ENCODE assay signal across 1 cellular context in genomic region chr10:71963756-71964668, GRCh38.
TF ChIP-seq lines count a peak whose summit lies in the region.

CHST3 (plus strand) TSS chr10:71964395; CDS start chr10:72005843, 41,448 bp downstream.

TF ChIP-seq in HepG2, 621 proteins besides CTCF, POLR2A, EP300 and RAD21 (continued from another document and continues in another):
- TF ChIP-seq, protein P1, sequence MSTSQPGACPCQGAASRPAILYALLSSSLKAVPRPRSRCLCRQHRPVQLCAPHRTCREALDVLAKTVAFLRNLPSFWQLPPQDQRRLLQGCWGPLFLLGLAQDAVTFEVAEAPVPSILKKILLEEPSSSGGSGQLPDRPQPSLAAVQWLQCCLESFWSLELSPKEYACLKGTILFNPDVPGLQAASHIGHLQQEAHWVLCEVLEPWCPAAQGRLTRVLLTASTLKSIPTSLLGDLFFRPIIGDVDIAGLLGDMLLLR (CRISPR knock-in tag; IDR thresholded peaks at IDR 0.05): no peak; the same call in 1 of the 2 replicates
- TF ChIP-seq POLR2G (IDR thresholded peaks at IDR 0.05; ENCODE audit: low read depth, low read length) (peak; percentile 56; the same call in 1 of the 2 replicates), ZNF569 (CRISPR knock-in tag; IDR thresholded peaks at IDR 0.05; ENCODE audit: borderline replicate concordance) (0 out of 2 replicates have a peak, but pooled peaks have one; percentile 51), ZNF7 (CRISPR knock-in tag; IDR thresholded peaks at IDR 0.05) (no peak), HOXA9 (CRISPR knock-in tag; IDR thresholded peaks at IDR 0.05; ENCODE audit: borderline replicate concordance) (peak; percentile 78; the same call in 1 of the 2 replicates), SCMH1 (CRISPR knock-in tag; IDR thresholded peaks at IDR 0.05; ENCODE audit: borderline replicate concordance) (no peak), ZKSCAN8 (CRISPR knock-in tag; IDR thresholded peaks at IDR 0.05; ENCODE audit: borderline replicate concordance) (no peak), ZNF432 (CRISPR knock-in tag; IDR thresholded peaks at IDR 0.05; ENCODE audit: borderline replicate concordance) (no peak), SUZ12 (IDR thresholded peaks at IDR 0.05; ENCODE audit: low read depth, low read length) (no peak), TCF7 (IDR thresholded peaks at IDR 0.05; ENCODE audit: low read depth) (no peak), HMGXB4 (CRISPR knock-in tag; IDR thresholded peaks at IDR 0.05; ENCODE audit: borderline replicate concordance in 1 of 2, low read depth in 1 of 2) (peak in 1 of 2 experiments; percentile 61; a peak in 2 of 4 replicates), CBX2 (IDR thresholded peaks at IDR 0.05; ENCODE audit: low read depth, low read length) (no peak), CBX2 (CRISPR knock-in tag; IDR thresholded peaks at IDR 0.05; ENCODE audit: low read depth) (no peak), ZNF646 (CRISPR knock-in tag; IDR thresholded peaks at IDR 0.05) (no peak), ZNF512 (CRISPR knock-in tag; IDR thresholded peaks at IDR 0.05) (no peak), MLLT10 (CRISPR knock-in tag; IDR thresholded peaks at IDR 0.05) (no peak), BATF2 (CRISPR knock-in tag; IDR thresholded peaks at IDR 0.05) (0 out of 2 replicates have a peak, but pooled peaks have one; percentile 46), MIER2 (CRISPR knock-in tag; IDR thresholded peaks at IDR 0.05) (no peak), GABPA (IDR thresholded peaks at IDR 0.05; ENCODE audit: low read depth, low read length) (no peak), GABPA (CRISPR knock-in tag; IDR thresholded peaks at IDR 0.05; ENCODE audit: low read depth) (no peak), SYNCRIP (IDR thresholded peaks at IDR 0.05; ENCODE audit: insufficient read depth, low read depth, low read length) (no peak), SRF (IDR thresholded peaks at IDR 0.05; ENCODE audit: low read depth, low read length) (no peak), TCF12 (IDR thresholded peaks at IDR 0.05) (no peak), TCF12 (CRISPR knock-in tag; IDR thresholded peaks at IDR 0.05) (no peak), ZSCAN9 (CRISPR knock-in tag; IDR thresholded peaks at IDR 0.05; ENCODE audit: borderline replicate concordance) (no peak), AKAP8 (CRISPR knock-in tag; IDR thresholded peaks at IDR 0.05) (no peak), ZNF788 (CRISPR knock-in tag; IDR thresholded peaks at IDR 0.05; ENCODE audit: borderline replicate concordance) (0 out of 2 replicates have a peak, but pooled peaks have one; percentile 72), ZNF772 (CRISPR knock-in tag; IDR thresholded peaks at IDR 0.05) (0 out of 2 replicates have a peak, but pooled peaks have one; percentile 35), ZNF256 (CRISPR knock-in tag; conservative IDR thresholded peaks at IDR 0.05) (no peak), RFXANK (CRISPR knock-in tag; IDR thresholded peaks at IDR 0.05) (no peak), TOPORS (CRISPR knock-in tag; IDR thresholded peaks at IDR 0.05) (peak; percentile 70; the same call in 1 of the 2 replicates), BORCS8-MEF2B (CRISPR knock-in tag; IDR thresholded peaks at IDR 0.05) (no peak), NFIC (IDR thresholded peaks at IDR 0.05; ENCODE audit: low read length) (no peak; the same call in 1 of the 2 replicates), XBP1 (CRISPR knock-in tag; IDR thresholded peaks at IDR 0.05) (no peak), MTERF4 (CRISPR knock-in tag; IDR thresholded peaks at IDR 0.05) (no peak), ZNF33A (CRISPR knock-in tag; IDR thresholded peaks at IDR 0.05; ENCODE audit: borderline replicate concordance) (no peak), ZNF615 (CRISPR knock-in tag; IDR thresholded peaks at IDR 0.05; ENCODE audit: borderline replicate concordance) (no peak)
- TF ChIP-seq, protein P2, sequence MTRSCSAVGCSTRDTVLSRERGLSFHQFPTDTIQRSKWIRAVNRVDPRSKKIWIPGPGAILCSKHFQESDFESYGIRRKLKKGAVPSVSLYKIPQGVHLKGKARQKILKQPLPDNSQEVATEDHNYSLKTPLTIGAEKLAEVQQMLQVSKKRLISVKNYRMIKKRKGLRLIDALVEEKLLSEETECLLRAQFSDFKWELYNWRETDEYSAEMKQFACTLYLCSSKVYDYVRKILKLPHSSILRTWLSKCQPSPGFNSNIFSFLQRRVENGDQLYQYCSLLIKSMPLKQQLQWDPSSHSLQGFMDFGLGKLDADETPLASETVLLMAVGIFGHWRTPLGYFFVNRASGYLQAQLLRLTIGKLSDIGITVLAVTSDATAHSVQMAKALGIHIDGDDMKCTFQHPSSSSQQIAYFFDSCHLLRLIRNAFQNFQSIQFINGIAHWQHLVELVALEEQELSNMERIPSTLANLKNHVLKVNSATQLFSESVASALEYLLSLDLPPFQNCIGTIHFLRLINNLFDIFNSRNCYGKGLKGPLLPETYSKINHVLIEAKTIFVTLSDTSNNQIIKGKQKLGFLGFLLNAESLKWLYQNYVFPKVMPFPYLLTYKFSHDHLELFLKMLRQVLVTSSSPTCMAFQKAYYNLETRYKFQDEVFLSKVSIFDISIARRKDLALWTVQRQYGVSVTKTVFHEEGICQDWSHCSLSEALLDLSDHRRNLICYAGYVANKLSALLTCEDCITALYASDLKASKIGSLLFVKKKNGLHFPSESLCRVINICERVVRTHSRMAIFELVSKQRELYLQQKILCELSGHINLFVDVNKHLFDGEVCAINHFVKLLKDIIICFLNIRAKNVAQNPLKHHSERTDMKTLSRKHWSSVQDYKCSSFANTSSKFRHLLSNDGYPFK (CRISPR knock-in tag; IDR thresholded peaks at IDR 0.05; ENCODE audit: borderline replicate concordance): no peak; the same call in 1 of the 2 replicates
- TF ChIP-seq, protein P3, sequence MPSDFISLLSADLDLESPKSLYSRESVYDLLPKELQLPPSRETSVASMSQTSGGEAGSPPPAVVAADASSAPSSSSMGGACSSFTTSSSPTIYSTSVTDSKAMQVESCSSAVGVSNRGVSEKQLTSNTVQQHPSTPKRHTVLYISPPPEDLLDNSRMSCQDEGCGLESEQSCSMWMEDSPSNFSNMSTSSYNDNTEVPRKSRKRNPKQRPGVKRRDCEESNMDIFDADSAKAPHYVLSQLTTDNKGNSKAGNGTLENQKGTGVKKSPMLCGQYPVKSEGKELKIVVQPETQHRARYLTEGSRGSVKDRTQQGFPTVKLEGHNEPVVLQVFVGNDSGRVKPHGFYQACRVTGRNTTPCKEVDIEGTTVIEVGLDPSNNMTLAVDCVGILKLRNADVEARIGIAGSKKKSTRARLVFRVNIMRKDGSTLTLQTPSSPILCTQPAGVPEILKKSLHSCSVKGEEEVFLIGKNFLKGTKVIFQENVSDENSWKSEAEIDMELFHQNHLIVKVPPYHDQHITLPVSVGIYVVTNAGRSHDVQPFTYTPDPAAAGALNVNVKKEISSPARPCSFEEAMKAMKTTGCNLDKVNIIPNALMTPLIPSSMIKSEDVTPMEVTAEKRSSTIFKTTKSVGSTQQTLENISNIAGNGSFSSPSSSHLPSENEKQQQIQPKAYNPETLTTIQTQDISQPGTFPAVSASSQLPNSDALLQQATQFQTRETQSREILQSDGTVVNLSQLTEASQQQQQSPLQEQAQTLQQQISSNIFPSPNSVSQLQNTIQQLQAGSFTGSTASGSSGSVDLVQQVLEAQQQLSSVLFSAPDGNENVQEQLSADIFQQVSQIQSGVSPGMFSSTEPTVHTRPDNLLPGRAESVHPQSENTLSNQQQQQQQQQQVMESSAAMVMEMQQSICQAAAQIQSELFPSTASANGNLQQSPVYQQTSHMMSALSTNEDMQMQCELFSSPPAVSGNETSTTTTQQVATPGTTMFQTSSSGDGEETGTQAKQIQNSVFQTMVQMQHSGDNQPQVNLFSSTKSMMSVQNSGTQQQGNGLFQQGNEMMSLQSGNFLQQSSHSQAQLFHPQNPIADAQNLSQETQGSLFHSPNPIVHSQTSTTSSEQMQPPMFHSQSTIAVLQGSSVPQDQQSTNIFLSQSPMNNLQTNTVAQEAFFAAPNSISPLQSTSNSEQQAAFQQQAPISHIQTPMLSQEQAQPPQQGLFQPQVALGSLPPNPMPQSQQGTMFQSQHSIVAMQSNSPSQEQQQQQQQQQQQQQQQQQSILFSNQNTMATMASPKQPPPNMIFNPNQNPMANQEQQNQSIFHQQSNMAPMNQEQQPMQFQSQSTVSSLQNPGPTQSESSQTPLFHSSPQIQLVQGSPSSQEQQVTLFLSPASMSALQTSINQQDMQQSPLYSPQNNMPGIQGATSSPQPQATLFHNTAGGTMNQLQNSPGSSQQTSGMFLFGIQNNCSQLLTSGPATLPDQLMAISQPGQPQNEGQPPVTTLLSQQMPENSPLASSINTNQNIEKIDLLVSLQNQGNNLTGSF (CRISPR knock-in tag; IDR thresholded peaks at IDR 0.05): peak; percentile 12; the same call in 1 of the 2 replicates
- TF ChIP-seq, protein P4, sequence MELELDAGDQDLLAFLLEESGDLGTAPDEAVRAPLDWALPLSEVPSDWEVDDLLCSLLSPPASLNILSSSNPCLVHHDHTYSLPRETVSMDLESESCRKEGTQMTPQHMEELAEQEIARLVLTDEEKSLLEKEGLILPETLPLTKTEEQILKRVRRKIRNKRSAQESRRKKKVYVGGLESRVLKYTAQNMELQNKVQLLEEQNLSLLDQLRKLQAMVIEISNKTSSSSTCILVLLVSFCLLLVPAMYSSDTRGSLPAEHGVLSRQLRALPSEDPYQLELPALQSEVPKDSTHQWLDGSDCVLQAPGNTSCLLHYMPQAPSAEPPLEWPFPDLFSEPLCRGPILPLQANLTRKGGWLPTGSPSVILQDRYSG (CRISPR knock-in tag; IDR thresholded peaks at IDR 0.05): no peak
